Comparison of ENCODE assay signal across 9 cellular contexts in genomic region chr17:75619506-75620431, GRCh38. TPM values are rescaled to one million over a fixed set of nuclear protein-coding genes. Genes with fewer than 3 reads are reported as not detected.
A peak's percentile ranks its signal among the peaks of the same experiment; 100 is the strongest.
DNase-seq lines count a peak whose midpoint lies in the region; ATAC-seq and TF ChIP-seq lines count a peak whose summit lies in the region.
"Had no signal": no experiment of that assay in that cellular context is flagged by ENCODE, and none has a peak within 500 bp of the region (broad histone marks: within the 10 kb centered on the region; RNA-seq: fewer than 3 reads in every experiment).

No MANE protein-coding gene starts in this region.

- no peaks in the 10 kb centered on the region for H3K9me3 Mint-ChIP-seq in Calu3 (ENCODE audit: low read depth, unreplicated experiment)
- H3K9me3 Mint-ChIP-seq: T-cell had no signal

- peaks cover 37% of the 10 kb centered on the region for H3K4me1 Mint-ChIP-seq in Calu3 (ENCODE audit: low read depth, unreplicated experiment)

- peaks cover 49% of the 10 kb centered on the region for H3K27me3 ChIP-seq in SJCRH30

- DNase-seq in Calu3 (peak; percentile 76), H4 (ENCODE audit: low spot score) (peak; percentile 57), SJCRH30 (peak; percentile 81 to 82), fibroblast of villous mesenchyme (ENCODE audit: low read depth) (peak; percentile 25), left colon (no peak)

- BruUV-seq in Calu3 (replicated peaks; lab: Mats Ljungman, UMichigan) = no TSS peak

- H3K27ac ChIP-seq in SJCRH30 = no peak overlapping the region

- ATAC-seq in left colon (no peak), GM21447 (IDR thresholded peaks at IDR 0.05; ENCODE audit: unreplicated experiment) (no peak), GM18867 (IDR thresholded peaks at IDR 0.05; ENCODE audit: unreplicated experiment) (no peak), GM21529 (IDR thresholded peaks at IDR 0.05; ENCODE audit: unreplicated experiment) (no peak)

- H3K4me1 ChIP-seq in SJCRH30 = no peaks in the 10 kb centered on the region

- H3K27me3 Mint-ChIP-seq in Calu3 (ENCODE audit: unreplicated experiment) = no peaks in the 10 kb centered on the region
- H3K27me3 Mint-ChIP-seq: T-cell had no signal

- H3K36me3 Mint-ChIP-seq in Calu3 (ENCODE audit: insufficient read depth, unreplicated experiment) = peaks cover 53% of the 10 kb centered on the region
- H3K36me3 Mint-ChIP-seq: T-cell had no signal

- no peak overlapping the region for H3K4me3 Mint-ChIP-seq in Calu3 (ENCODE audit: low read depth, unreplicated experiment)
- H3K4me3 Mint-ChIP-seq: T-cell had no signal

- intact Hi-C loops in Calu3 (cut with micrococcal nuclease; ENCODE audit: unreplicated experiment) = no loop called here
- intact Hi-C loops in left colon (cut with DNase I, micrococcal nuclease) = no loop called here

- CTCF ChIA-PET in Calu3 (lab: Charles Lee) = interaction anchor here (0.9 to 1.2 kb wide), 2 partner anchors 13 to 21 kb away, joined by 4 to 5 read pairs; partner anchors contain the start of gene SMIM5

- H3K27ac Mint-ChIP-seq in Calu3 (ENCODE audit: unreplicated experiment) = peak overlapping the region; percentile 60
- H3K27ac Mint-ChIP-seq: T-cell had no signal

- H3K9me3 ChIP-seq in SJCRH30 (replicated peaks) = no peaks in the 10 kb centered on the region

- H3K4me3 ChIP-seq in SJCRH30 (no peak overlapping the region), fibroblast of villous mesenchyme (ENCODE audit: low read depth, low read length) (no peak overlapping the region)

- no peaks in the 10 kb centered on the region for H3K36me3 ChIP-seq in SJCRH30

- TF ChIP-seq CTCF in Calu3 (IDR thresholded peaks at IDR 0.05; ENCODE audit: unreplicated experiment) (peak; percentile 55), fibroblast of villous mesenchyme (IDR thresholded peaks at IDR 0.05; ENCODE audit: insufficient read depth, low read depth, low read length) (peak; percentile 55)

RNA-seq across cellular contexts. Expression of gene SMIM5, which starts 13.5 kb away (rescaled TPM):
- total RNA-seq in Calu3 (2022) (1.9 and 3.5 TPM in 2 replicates), fibroblast of villous mesenchyme (under 0.01 TPM in 1 of 2 replicates, not detected in the other), left colon (10 to 100 TPM; 15.4 to 28.3 TPM)
- total RNA-seq in H4 (2014; rRNA removed; shearing (Covaris generic)) = not detected in 2 replicates
- total RNA-seq in SJCRH30 (2014; rRNA removed; shearing (Covaris generic)) = 0.14 and 0.18 TPM in 2 replicates

RNA-seq across cellular contexts. Expression of gene MYO15B, which starts 32.2 kb away (rescaled TPM):
- 58.4 and 78.6 TPM in 2 replicates for total RNA-seq in Calu3 (2022)
- total RNA-seq in H4 (2014; rRNA removed; shearing (Covaris generic)) = 0.02 and 1.1 TPM in 2 replicates
- 0.02 TPM in 1 of 2 replicates, not detected in the other for total RNA-seq in SJCRH30 (2014; rRNA removed; shearing (Covaris generic))
- 1.6 and 3.9 TPM in 2 replicates for total RNA-seq in fibroblast of villous mesenchyme
- total RNA-seq in left colon = 100 to 1,000 TPM; 575 to 676 TPM

RNA-seq across cellular contexts. Expression of gene RECQL5, which starts 47.2 kb away (rescaled TPM):
- 71.3 and 87.3 TPM in 2 replicates for total RNA-seq in Calu3 (2022)
- total RNA-seq in H4 (2014; rRNA removed; shearing (Covaris generic)) = 6.4 and 14.3 TPM in 2 replicates
- total RNA-seq in SJCRH30 (2014; rRNA removed; shearing (Covaris generic)) = 25.9 and 28.1 TPM in 2 replicates
- 19.6 and 20.7 TPM in 2 replicates for total RNA-seq in fibroblast of villous mesenchyme
- 10 to 100 TPM; 23.2 to 27.0 TPM for total RNA-seq in left colon

RNA-seq across cellular contexts. Expression of gene SAP30BP, which starts 47.4 kb away (rescaled TPM):
- total RNA-seq in Calu3 (2022) (96.4 and 98.4 TPM in 2 replicates), fibroblast of villous mesenchyme (58.9 and 60.0 TPM in 2 replicates), left colon (10 to 100 TPM; 72.1 to 72.5 TPM)
- 107 and 135 TPM in 2 replicates for total RNA-seq in H4 (2014; rRNA removed; shearing (Covaris generic))
- 63.4 and 74.0 TPM in 2 replicates for total RNA-seq in SJCRH30 (2014; rRNA removed; shearing (Covaris generic))

Comparison
In these comparisons a context has a peak if more than half of its experiments do, and no peak if none do; other contexts are left out.
1. DNase-seq: peak in Calu3 (single experiment), H4 (single experiment), SJCRH30 (2 of 2) and fibroblast of villous mesenchyme (single experiment); none in left colon (0 of 2).
2. RNA of gene MYO15B, which starts 32.2 kb away (total RNA-seq): 575 to 676 TPM in left colon and 58.4 to 78.6 TPM in Calu3; 1.6 to 3.9 TPM in fibroblast of villous mesenchyme, 0.02 TPM in SJCRH30 and 0.02 to 1.1 TPM in H4; every median in the first group is over 10 times any median in the second.